ENCODE assay signal across 12 cellular contexts in genomic region chr6:96947055-96947454, GRCh38. TPM values are rescaled to one million over a fixed set of nuclear protein-coding genes. Genes with fewer than 3 reads are reported as not detected.
DNase-seq lines count a peak whose midpoint lies in the region; ATAC-seq, FAIRE-seq and TF ChIP-seq lines count a peak whose summit lies in the region.
"Had no signal": no experiment of that assay in that cellular context is flagged by ENCODE, and none has a peak within 500 bp of the region (broad histone marks: within the 10 kb centered on the region; RNA-seq: fewer than 3 reads in every experiment).

No MANE protein-coding gene starts in this region.

- SMC1A ChIA-PET in GM12878 (lab: Charles Lee; ENCODE audit: uncharacterized antibody, unreplicated experiment), result interaction anchor here (0.9 to 1.2 kb wide), 7 partner anchors 26 to 113 kb away, joined by 3 to 6 read pairs (median 3); no protein-coding TSS in a partner anchor

- H3K27me3 Mint-ChIP-seq in glutamatergic neuron (ENCODE audit: unreplicated experiment), result no peaks in the 10 kb centered on the region
- H3K27me3 Mint-ChIP-seq: T-cell had no signal

- RAD21 ChIA-PET in GM12878 (lab: Charles Lee; ENCODE audit: unreplicated experiment), result interaction anchor here (1.4 kb wide), 1 partner anchor 49 kb away, joined by 3 read pairs; the partner anchor contains the start of gene NDUFAF4

- POLR2A ChIA-PET in GM12878 (lab: Charles Lee), result interaction anchor here (0.5 kb wide), 1 partner anchor 1759 kb away, joined by 3 read pairs; no protein-coding TSS in a partner anchor

- FAIRE-seq in GM12878 (lab: Jason Lieb, UNC), result no peak

- H3K27me3 ChIP-seq in GM12878 (replicated peaks in 1 of 2; ENCODE audit: control insufficient read depth in 2 of 2, insufficient read depth in 2 of 2, low read length in 1 of 2), result no peaks in the 10 kb centered on the region

- no peak overlapping the region for H3K4me2 ChIP-seq in GM12878 (ENCODE audit: control insufficient read depth, insufficient read depth)

- H4K20me1 ChIP-seq in GM12878 (ENCODE audit: control insufficient read depth, insufficient read depth), result no peaks in the 10 kb centered on the region

- intact Hi-C loops in GM12878 (cut with micrococcal nuclease; ENCODE audit: unreplicated experiment), result no loop called here

- no peak for TF ChIP-seq POLR2A in GM12878 (IDR thresholded peaks at IDR 0.05; ENCODE audit: low read depth, low read length)

- no peak overlapping the region for H3K4me3 ChIP-seq in GM12878

- no TSS peak for BruUV-seq in GM12878 (replicated peaks; lab: Mats Ljungman, UMichigan)

- no peak for TF ChIP-seq RAD21 in GM12878 (IDR thresholded peaks at IDR 0.05; ENCODE audit: insufficient read depth, low read depth, low read length)

- CTCF ChIA-PET in GM12878 (lab: Yijun Ruan, JAX), result interaction anchor here (1.0 kb wide), 3 partner anchors 9 to 103 kb away, joined by 3 read pairs; partner anchors contain the start of gene NDUFAF4

- no peak overlapping the region for H3K4me3 Mint-ChIP-seq in glutamatergic neuron (ENCODE audit: unreplicated experiment)
- H3K4me3 Mint-ChIP-seq: immature natural killer cell, T-cell had no signal

- no peak overlapping the region for H3K27ac Mint-ChIP-seq in glutamatergic neuron (ENCODE audit: unreplicated experiment)
- H3K27ac Mint-ChIP-seq: immature natural killer cell, T-cell had no signal

- H3K27ac ChIP-seq in GM12878 (ENCODE audit: control insufficient read depth, insufficient read depth), result no peak overlapping the region
- H3K27ac ChIP-seq: parathyroid adenoma had no signal

- in situ Hi-C loops in GM12878 (cut with MboI), result no loop called here

- H3K9me3 Mint-ChIP-seq in glutamatergic neuron (ENCODE audit: unreplicated experiment), result no peaks in the 10 kb centered on the region
- H3K9me3 Mint-ChIP-seq: T-cell had no signal

- 32% methylated on average over 3 of the region's 3 CpGs for WGBS in GM12878 (ENCODE audit: insufficient coverage, insufficient replicate concordance, low lambda C conversion rate, missing lambda C conversion rate)

- no peak for TF ChIP-seq CTCF in GM12878 (IDR thresholded peaks at IDR 0.05 in 2 of 3, conservative IDR thresholded peaks at IDR 0.05 in 1 of 3; ENCODE audit: control insufficient read depth in 2 of 3, extremely low read depth in 1 of 3, insufficient read depth in 1 of 3, low read depth in 3 of 3, low read length in 3 of 3)
- no peak for TF ChIP-seq CTCF in glutamatergic neuron (IDR thresholded peaks at IDR 0.05; ENCODE audit: partially characterized antibody, unreplicated experiment)

- H3K4me1 Mint-ChIP-seq in glutamatergic neuron (ENCODE audit: low read depth, unreplicated experiment), result peaks cover 10% of the 10 kb centered on the region
- H3K4me1 Mint-ChIP-seq: immature natural killer cell had no signal

- DNase-seq in GM12878 (ENCODE audit: low read depth, low spot score) (peak; percentile 48), glutamatergic neuron (no peak), Kasumi-1 (lab: John Stamatoyannopoulos, UW) (no peak), ecto neural progenitor cell (ENCODE audit: low spot score) (no peak)
- DNase-seq in stimulated activated CD4-positive, alpha-beta T cell treated with anti-CD3 and anti-CD28 coated beads, Interleukin-4, amount 100 ng/mL, for 1 hour, result no peak
- DNase-seq: DMS53, immature natural killer cell, T-cell had no signal

- H3K36me3 ChIP-seq in GM12878 (ENCODE audit: control insufficient read depth in 2 of 2, insufficient read depth in 2 of 2, low read length in 1 of 2), result no peaks in the 10 kb centered on the region

- H3K79me2 ChIP-seq in GM12878 (ENCODE audit: control insufficient read depth, insufficient read depth, low read length), result no peaks in the 10 kb centered on the region
- H3K79me2 ChIP-seq: parathyroid adenoma had no signal

- H3K9me3 ChIP-seq in GM12878 (replicated peaks; ENCODE audit: control insufficient read depth, insufficient read depth, low read length), result no peaks in the 10 kb centered on the region; the same call in none of the 3 replicates

- no peaks in the 10 kb centered on the region for H3K4me1 ChIP-seq in GM12878 (ENCODE audit: control insufficient read depth, insufficient read depth, low read length)
- H3K4me1 ChIP-seq: parathyroid adenoma had no signal

- H3K9ac ChIP-seq in GM12878 (ENCODE audit: control insufficient read depth, insufficient read depth, low read length), result no peak overlapping the region
- H3K9ac ChIP-seq: parathyroid adenoma had no signal

- no peak overlapping the region for H2AFZ ChIP-seq in GM12878 (ENCODE audit: control insufficient read depth, low read depth, low read length)
- H2AFZ ChIP-seq: parathyroid adenoma had no signal

- peak; percentile 96 for ATAC-seq in GM18511 (IDR thresholded peaks at IDR 0.05; ENCODE audit: unreplicated experiment)
- peak; percentile 91 for ATAC-seq in GM21381 (IDR thresholded peaks at IDR 0.05; ENCODE audit: unreplicated experiment)
- peak; percentile 93 for ATAC-seq in HG03095 (IDR thresholded peaks at IDR 0.05; ENCODE audit: unreplicated experiment)
- ATAC-seq in GM12878, result peak; percentile 100

- H3K36me3 Mint-ChIP-seq in glutamatergic neuron (ENCODE audit: unreplicated experiment), result no peaks in the 10 kb centered on the region
- H3K36me3 Mint-ChIP-seq: immature natural killer cell had no signal

- TF ChIP-seq EP300 in GM12878 (IDR thresholded peaks at IDR 0.05; ENCODE audit: borderline replicate concordance in 1 of 2, control insufficient read depth in 1 of 2, low read depth in 2 of 2, low read length in 2 of 2), result no peak

TF ChIP-seq in GM12878, 131 proteins besides CTCF, POLR2A, EP300 and RAD21 (continues in another document):
- peak; percentile 62 for TF ChIP-seq RUNX3 (IDR thresholded peaks at IDR 0.05; ENCODE audit: low read length)
- no peak for TF ChIP-seq BCLAF1 (IDR thresholded peaks at IDR 0.05)
- TF ChIP-seq ATF3 (IDR thresholded peaks at IDR 0.05; ENCODE audit: borderline replicate concordance, extremely low read depth, low read depth, low read length), result no peak

RNA-seq across cellular contexts. Expression of gene KLHL32, which starts 22.5 kb away (rescaled TPM):
- total RNA-seq in GM12878 (2013; cell fraction: nucleolus; rRNA removed), result 0.29 TPM in 2 replicates
- total RNA-seq in GM12878 (2014; rRNA removed), result 0.05 and 0.06 TPM in 2 replicates
- 0.05 TPM in 1 of 2 replicates, not detected in the other for total RNA-seq in GM12878 (2014; rRNA removed; fragmentation: Illumina TruSeq; extraction: Trizol)
- total RNA-seq in GM12878 (2021), result not detected in 2 replicates
- 0.12 TPM for polyA plus RNA-seq in GM12878 (2011; ENCODE audit: low read depth)
- polyA plus RNA-seq in GM12878 (2011; rRNA removed), result 0.45 and 1.1 TPM in 2 replicates
- 0.55 and 0.64 TPM in 2 replicates for polyA plus RNA-seq in GM12878 (2011; cell fraction: cytosol; rRNA removed)
- polyA plus RNA-seq in GM12878 (2011; cell fraction: nucleus; rRNA removed), result 0.72 and 0.75 TPM in 2 replicates
- 0.11 and 0.18 TPM in 2 replicates for polyA plus RNA-seq in GM12878 (2012)
- 0.03 TPM in 1 of 2 replicates, not detected in the other for polyA plus RNA-seq in GM12878 (2014; fragmentation: Illumina TruSeq; extraction: Trizol)
- under 1 TPM in 1 of 2 experiments, not detected in 1; 0.04 TPM for polyA plus RNA-seq in GM12878 (2014; fragmentation: Nextera tagmentation; extraction: Ambion mirVana)
- polyA plus RNA-seq in GM12878 (2014; rRNA removed), result not detected in 2 replicates
- polyA plus RNA-seq in GM12878 (2016; fragmentation: Nextera tagmentation; extraction: Ambion mirVana), result under 1 TPM; 0.11 to 0.16 TPM
- 0.37 and 0.88 TPM in 2 replicates for polyA minus RNA-seq in GM12878 (2011; rRNA and poly(A)+ RNA removed)
- 0.83 TPM in 1 of 2 replicates, not detected in the other for polyA minus RNA-seq in GM12878 (2011; cell fraction: cytosol; rRNA and poly(A)+ RNA removed)
- 1.2 and 1.3 TPM in 2 replicates for polyA minus RNA-seq in GM12878 (2011; cell fraction: nucleus; rRNA and poly(A)+ RNA removed)
- total RNA-seq in glutamatergic neuron (ENCODE audit: unreplicated experiment), result 1.6 TPM

RNA-seq across cellular contexts. Expression of gene NDUFAF4, which starts 49.4 kb away (rescaled TPM):
- total RNA-seq in GM12878 (2013; cell fraction: nucleolus; rRNA removed), result 5.1 and 6.3 TPM in 2 replicates
- total RNA-seq in GM12878 (2014; rRNA removed), result 26.9 and 39.9 TPM in 2 replicates
- total RNA-seq in GM12878 (2014; rRNA removed; fragmentation: Illumina TruSeq; extraction: Trizol), result 43.6 and 45.1 TPM in 2 replicates
- 51.2 and 57.6 TPM in 2 replicates for total RNA-seq in GM12878 (2021)
- polyA plus RNA-seq in GM12878 (2011; ENCODE audit: low read depth), result 9.6 TPM
- polyA plus RNA-seq in GM12878 (2011; rRNA removed), result 96.3 and 152 TPM in 2 replicates
- 23.1 and 29.1 TPM in 2 replicates for polyA plus RNA-seq in GM12878 (2011; cell fraction: cytosol; rRNA removed)
- 15.4 and 18.8 TPM in 2 replicates for polyA plus RNA-seq in GM12878 (2011; cell fraction: nucleus; rRNA removed)
- 25.3 and 26.6 TPM in 2 replicates for polyA plus RNA-seq in GM12878 (2012)
- 49.8 and 59.2 TPM in 2 replicates for polyA plus RNA-seq in GM12878 (2014; fragmentation: Illumina TruSeq; extraction: Trizol)
- 100 to 1,000 TPM; 181 to 187 TPM for polyA plus RNA-seq in GM12878 (2014; fragmentation: Nextera tagmentation; extraction: Ambion mirVana)
- 25.8 and 38.4 TPM in 2 replicates for polyA plus RNA-seq in GM12878 (2014; rRNA removed)
- 100 to 1,000 TPM; 172 to 188 TPM for polyA plus RNA-seq in GM12878 (2016; fragmentation: Nextera tagmentation; extraction: Ambion mirVana)
- 11.1 and 16.5 TPM in 2 replicates for polyA minus RNA-seq in GM12878 (2011; rRNA and poly(A)+ RNA removed)
- polyA minus RNA-seq in GM12878 (2011; cell fraction: cytosol; rRNA and poly(A)+ RNA removed), result 11.3 and 16.7 TPM in 2 replicates
- 2.4 and 3.5 TPM in 2 replicates for polyA minus RNA-seq in GM12878 (2011; cell fraction: nucleus; rRNA and poly(A)+ RNA removed)
- total RNA-seq in glutamatergic neuron (ENCODE audit: unreplicated experiment), result 45.3 TPM
